Comparison of ENCODE assay signal across 24 cellular contexts in the genomic region with DNA sequence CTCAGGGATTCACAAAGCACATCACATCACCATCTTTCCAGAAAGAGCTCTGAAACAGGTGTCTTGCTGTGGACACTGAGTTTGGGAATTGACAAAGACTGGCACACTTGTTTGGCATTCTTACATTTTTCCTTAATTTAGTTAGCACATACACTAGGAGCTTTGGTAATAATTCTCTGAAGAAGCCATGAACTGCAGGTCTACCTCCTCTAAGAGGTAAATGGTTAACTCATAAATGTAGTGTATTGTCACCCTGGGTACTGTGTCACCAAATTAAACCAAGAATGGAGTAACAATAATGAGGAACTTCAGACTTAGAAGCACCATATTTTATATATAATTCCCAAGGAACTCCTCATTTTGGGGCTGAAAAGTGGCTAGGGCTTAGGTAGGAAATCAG. TPM values are rescaled to one million over a fixed set of nuclear protein-coding genes. Genes with fewer than 3 reads are reported as not detected.
A peak's percentile ranks its signal among the peaks of the same experiment; 100 is the strongest.
DNase-seq lines count a peak whose midpoint lies in the region; ATAC-seq and TF ChIP-seq lines count a peak whose summit lies in the region.
"Had no signal": no experiment of that assay in that cellular context is flagged by ENCODE, and none has a peak within 500 bp of the region (broad histone marks: within the 10 kb centered on the region; RNA-seq: fewer than 3 reads in every experiment).

No MANE protein-coding gene starts in this region.

- no peak for TF ChIP-seq POLR2A in suprapubic skin (IDR thresholded peaks at IDR 0.05)

- no peaks in the 10 kb centered on the region for H3K27me3 Mint-ChIP-seq in activated T-cell treated with anti-CD3 and anti-CD28 coated beads, Interleukin-2, amount 50 U/mL, for 4 hours (ENCODE audit: low read depth)
- H3K27me3 Mint-ChIP-seq: CD4-positive, alpha-beta memory T cell had no signal

- H3K36me3 ChIP-seq in liver (ENCODE audit: control insufficient read depth in 4 of 4, insufficient read depth in 3 of 4, low read depth in 1 of 4, low read length in 3 of 4) (peaks cover 0 to 20% (median 18%) of the 10 kb centered on the region in 4 donors), suprapubic skin (peaks cover 59% of the 10 kb centered on the region)

- H3K27ac ChIP-seq in liver (ENCODE audit: low read depth in 1 of 2, low read length in 2 of 2) (peak overlapping the region; percentile 60 to 78), suprapubic skin (no peak overlapping the region)
- H3K27ac ChIP-seq: BLaER1 had no signal

- H3K4me1 Mint-ChIP-seq in activated T-cell treated with anti-CD3 and anti-CD28 coated beads, Interleukin-2, amount 50 U/mL, for 4 hours (ENCODE audit: low read depth): no peaks in the 10 kb centered on the region

- TF ChIP-seq CTCF in epithelial cell of proximal tubule (conservative IDR thresholded peaks at IDR 0.05; ENCODE audit: low read depth, low read length) (no peak), liver (IDR thresholded peaks at IDR 0.05; ENCODE audit: low read depth, low read length, missing input control) (no peak), suprapubic skin (IDR thresholded peaks at IDR 0.05) (no peak)

- no peak overlapping the region for H3K4me3 Mint-ChIP-seq in activated T-cell treated with anti-CD3 and anti-CD28 coated beads, Interleukin-2, amount 50 U/mL, for 4 hours
- H3K4me3 Mint-ChIP-seq: CD4-positive, alpha-beta memory T cell had no signal

- TF ChIP-seq EP300 in suprapubic skin (IDR thresholded peaks at IDR 0.05): no peak

- TF ChIP-seq RAD21 in liver (IDR thresholded peaks at IDR 0.05): no peak

- H3K4me3 ChIP-seq in epithelial cell of proximal tubule (ENCODE audit: low read depth, low read length) (no peak overlapping the region), liver (ENCODE audit: low read depth in 1 of 3, low read length in 3 of 3) (no peak overlapping the region), suprapubic skin (no peak overlapping the region)
- H3K4me3 ChIP-seq: BLaER1 had no signal

- H3K4me1 ChIP-seq in liver (ENCODE audit: control insufficient read depth in 4 of 4, insufficient read depth in 4 of 4, low read length in 3 of 4) (peaks cover 13 to 53% (median 51%) of the 10 kb centered on the region in 4 donors), suprapubic skin (peaks cover 6% of the 10 kb centered on the region)

- H3K9ac ChIP-seq in liver (ENCODE audit: low read depth in 1 of 2, low read length in 2 of 2): no peak overlapping the region
- H3K9ac ChIP-seq: BLaER1 had no signal

- DNase-seq in epithelial cell of proximal tubule (ENCODE audit: low read depth) (peak; percentile 44), renal cortical epithelial cell (ENCODE audit: low read depth) (peak; percentile 78), occipital lobe (lab: John Stamatoyannopoulos, UW) (no peak), suprapubic skin (ENCODE audit: low spot score in 2 of 2) (no peak)
- no peak for DNase-seq in activated T-cell treated with anti-CD3 and anti-CD28 coated beads, Interleukin-2, amount 50 U/mL, for 4 hours
- DNase-seq: Caco-2; CD4-positive, alpha-beta memory T cell; DMS153; Karpas-422; MV-4-11; NCI-H1105 treated with DMSO at 0.1 percent for 48 hours; NCI-H2081; NCI-H2171; NCI-H345; NCI-H524; NCI-H774; NK-92 treated with Interleukin-12 subunit alpha and Interleukin-12 subunit beta, amount 100 ng/mL, for 24 hours; SIG-M5 had no signal

- H3K27me3 ChIP-seq in liver (ENCODE audit: control insufficient read depth in 4 of 4, insufficient read depth in 4 of 4, low read length in 3 of 4) (no peaks in the 10 kb centered on the region), suprapubic skin (no peaks in the 10 kb centered on the region)
- H3K27me3 ChIP-seq: BLaER1 had no signal

- H3K36me3 Mint-ChIP-seq in activated T-cell treated with anti-CD3 and anti-CD28 coated beads, Interleukin-2, amount 50 U/mL, for 4 hours (ENCODE audit: insufficient read depth): peaks cover 39% of the 10 kb centered on the region

- ATAC-seq in HG02610 (IDR thresholded peaks at IDR 0.05; ENCODE audit: unreplicated experiment): no peak
- ATAC-seq in activated T-cell treated with anti-CD3 and anti-CD28 coated beads, Interleukin-2, amount 50 U/mL, for 4 hours: no peak

- H3K9me3 Mint-ChIP-seq in activated T-cell treated with anti-CD3 and anti-CD28 coated beads, Interleukin-2, amount 50 U/mL, for 4 hours: no peaks in the 10 kb centered on the region
- H3K9me3 Mint-ChIP-seq: CD4-positive, alpha-beta memory T cell had no signal

- H3K9me3 ChIP-seq in liver (ENCODE audit: control insufficient read depth in 4 of 4, low read length in 3 of 4) (no peaks in the 10 kb centered on the region), suprapubic skin (no peaks in the 10 kb centered on the region)
- H3K9me3 ChIP-seq: BLaER1, Caco-2 had no signal

TF ChIP-seq in liver, 16 proteins besides CTCF, POLR2A, EP300 and RAD21:
- TF ChIP-seq RXRA (IDR thresholded peaks at IDR 0.05) (peak in 1 of 2 donors; percentile 56), SP1 (IDR thresholded peaks at IDR 0.05) (no peak), HNF4A (conservative IDR thresholded peaks at IDR 0.05) (peak in 1 of 2 donors; percentile 33), YY1 (IDR thresholded peaks at IDR 0.05) (peak; percentile 44), JUND (IDR thresholded peaks at IDR 0.05) (no peak)
- TF ChIP-seq, protein P1, sequence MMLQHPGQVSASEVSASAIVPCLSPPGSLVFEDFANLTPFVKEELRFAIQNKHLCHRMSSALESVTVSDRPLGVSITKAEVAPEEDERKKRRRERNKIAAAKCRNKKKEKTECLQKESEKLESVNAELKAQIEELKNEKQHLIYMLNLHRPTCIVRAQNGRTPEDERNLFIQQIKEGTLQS (IDR thresholded peaks at IDR 0.05): no peak

RNA-seq across cellular contexts. Expression of gene EIF4E2, which starts 22.6 kb away (rescaled TPM):
- total RNA-seq in epithelial cell of proximal tubule: 96.0 and 103 TPM in 2 replicates
- total RNA-seq in liver: 10 to 100 TPM; 30.0 to 46.9 TPM
- 10 to 100 TPM; 44.6 to 46.3 TPM for polyA plus RNA-seq in liver
- 60.0 and 179 TPM in 2 replicates for total RNA-seq in renal cortical epithelial cell
- total RNA-seq in occipital lobe: 38.1 TPM
- 10 to 100 TPM; 26.6 to 54.2 (median 34.1) TPM for total RNA-seq in suprapubic skin
- 10 to 100 TPM; 67.8 to 77.2 (median 76.9) TPM for total RNA-seq in activated T-cell treated with anti-CD3 and anti-CD28 coated beads, Interleukin-2, amount 50 U/mL, for 4 hours

RNA-seq across cellular contexts. Expression of gene TIGD1, which starts 22.7 kb away (rescaled TPM):
- 1.2 and 2.5 TPM in 2 replicates for total RNA-seq in epithelial cell of proximal tubule
- 1 to 10 TPM; 1.8 to 3.0 TPM for total RNA-seq in liver
- 1 to 10 TPM in 1 of 2 donors, under 1 TPM in 1; 0.50 to 1.6 TPM for polyA plus RNA-seq in liver
- 2.3 and 3.4 TPM in 2 replicates for total RNA-seq in renal cortical epithelial cell
- 11.2 TPM for total RNA-seq in occipital lobe
- 10 to 100 TPM in 1 of 4 donors, 1 to 10 TPM in 3; 4.6 to 16.3 (median 7.9) TPM for total RNA-seq in suprapubic skin
- 10 to 100 TPM; 10.5 to 11.7 (median 11.5) TPM for total RNA-seq in activated T-cell treated with anti-CD3 and anti-CD28 coated beads, Interleukin-2, amount 50 U/mL, for 4 hours

RNA-seq across cellular contexts. Expression of gene CHRNG, which starts 33.5 kb away (rescaled TPM):
- total RNA-seq in epithelial cell of proximal tubule: not detected in 2 replicates
- not detected for total RNA-seq in liver
- not detected for polyA plus RNA-seq in liver
- not detected in 2 replicates for total RNA-seq in renal cortical epithelial cell
- total RNA-seq in occipital lobe: 0.16 TPM
- total RNA-seq in suprapubic skin: not detected
- not detected for total RNA-seq in activated T-cell treated with anti-CD3 and anti-CD28 coated beads, Interleukin-2, amount 50 U/mL, for 4 hours
- total RNA-seq: Caco-2; CD4-positive, alpha-beta memory T cell; G401; H4; M059J had no signal
- polyA plus RNA-seq: CD4-positive, alpha-beta memory T cell had no signal

RNA-seq across cellular contexts. Expression of gene CHRND, which starts 47.1 kb away (rescaled TPM):
- total RNA-seq in epithelial cell of proximal tubule: not detected in 2 replicates
- not detected for total RNA-seq in liver
- not detected for polyA plus RNA-seq in liver
- not detected in 2 replicates for total RNA-seq in renal cortical epithelial cell
- not detected for total RNA-seq in occipital lobe
- not detected for total RNA-seq in suprapubic skin
- total RNA-seq in activated T-cell treated with anti-CD3 and anti-CD28 coated beads, Interleukin-2, amount 50 U/mL, for 4 hours: not detected
- total RNA-seq: Caco-2; CD4-positive, alpha-beta memory T cell; G401; H4; M059J had no signal
- polyA plus RNA-seq: CD4-positive, alpha-beta memory T cell had no signal

RNA-seq across cellular contexts. Expression of gene PRSS56, which starts 52.9 kb away (rescaled TPM):
- not detected in 2 replicates for total RNA-seq in epithelial cell of proximal tubule
- total RNA-seq in liver: not detected
- under 1 TPM in 1 of 2 donors, not detected in 1; 0.02 TPM for polyA plus RNA-seq in liver
- total RNA-seq in renal cortical epithelial cell: not detected in 2 replicates
- total RNA-seq in occipital lobe: not detected
- not detected for total RNA-seq in suprapubic skin
- total RNA-seq in activated T-cell treated with anti-CD3 and anti-CD28 coated beads, Interleukin-2, amount 50 U/mL, for 4 hours: not detected
- total RNA-seq: Caco-2; CD4-positive, alpha-beta memory T cell; G401; H4; M059J had no signal
- polyA plus RNA-seq: CD4-positive, alpha-beta memory T cell had no signal

Comparison
In these comparisons a context has a peak if more than half of its experiments do, and no peak if none do; other contexts are left out.
1. DNase-seq: peak in epithelial cell of proximal tubule (single experiment) and renal cortical epithelial cell (single experiment); none in occipital lobe (single experiment), suprapubic skin (0 of 2) and activated T-cell treated with anti-CD3 and anti-CD28 coated beads, Interleukin-2, amount 50 U/mL, for 4 hours (single experiment).